Comparison of ENCODE assay signal across 27 cellular contexts in genomic region chr2:126513033-126513432, GRCh38.
DNase-seq lines count a peak whose midpoint lies in the region; ATAC-seq and TF ChIP-seq lines count a peak whose summit lies in the region.
"Had no signal": no experiment of that assay in that cellular context is flagged by ENCODE, and none has a peak within 500 bp of the region (broad histone marks: within the 10 kb centered on the region; RNA-seq: fewer than 3 reads in every experiment).

No MANE protein-coding gene starts in this region.

- POLR2A ChIA-PET in OCI-LY7 (lab: Charles Lee) = no interaction called here

- H4K20me1 ChIP-seq in OCI-LY7 (ENCODE audit: insufficient read depth, low read length) = no peaks in the 10 kb centered on the region

- CTCF ChIA-PET in OCI-LY7 (lab: Charles Lee; ENCODE audit: unreplicated experiment) = no interaction called here

- DNase-seq in EH (ENCODE audit: low read depth) (peak; percentile 37), M059J (ENCODE audit: low read depth) (peak; percentile 25), dermis blood vessel endothelial cell (peak; percentile 59), lung microvascular endothelial cell (ENCODE audit: low read depth in 2 of 2) (peak; percentile 16 to 24), NCI-H345 (lab: John Stamatoyannopoulos, UW) (no peak), OCI-LY7 (ENCODE audit: low spot score) (no peak), cortex of kidney (lab: John Stamatoyannopoulos, UW) (no peak)
- DNase-seq: activated CD4-positive, alpha-beta T cell treated with anti-CD3 and anti-CD28 coated beads, Interleukin-2, amount 50 U/mL, for 4 hours; activated CD8-positive, alpha-beta memory T cell treated with anti-CD3 and anti-CD28 coated beads, Interleukin-2, amount 50 U/mL, for 48 hours; activated gamma-delta T cell treated with Interleukin-2 at 50 U/mL for 16 hours; adrenal gland; DMS 273 treated with DMSO at 0.1 percent for 48 hours; foreskin melanocyte; hypothalamus; kidney; MM.1S; naive thymus-derived CD4-positive, alpha-beta T cell; NCI-H2171 treated with DMSO at 0.1 percent for 48 hours; NCI-H774; ovary; right lobe of liver; stimulated activated CD4-positive, alpha-beta T cell treated with anti-CD3 and anti-CD28 coated beads, Interleukin-15, amount 100 ng/mL, for 24 hours; T-helper 2 cell had no signal

- no peaks in the 10 kb centered on the region for H3K4me1 ChIP-seq in OCI-LY7 (ENCODE audit: insufficient read depth, low read length, poor library complexity, severe bottlenecking)
- H3K4me1 ChIP-seq: adrenal gland, right lobe of liver had no signal

- no TSS peak for BruUV-seq in OCI-LY7 (replicated peaks; lab: Mats Ljungman, UMichigan)

- no peak overlapping the region for H2AFZ ChIP-seq in OCI-LY7 (ENCODE audit: low read length)

- TF ChIP-seq CTCF in OCI-LY7 (conservative IDR thresholded peaks at IDR 0.05; ENCODE audit: low read length) = no peak

- H3K4me2 ChIP-seq in OCI-LY7 (ENCODE audit: low read length) = no peak overlapping the region

- no peak overlapping the region for H3K27ac ChIP-seq in OCI-LY7 (ENCODE audit: low read depth, low read length, poor library complexity, severe bottlenecking)
- H3K27ac ChIP-seq: adrenal gland, ovary, right lobe of liver, thoracic aorta had no signal

- no peaks in the 10 kb centered on the region for H3K9me2 ChIP-seq in OCI-LY7 (ENCODE audit: insufficient read depth, low read length)

- ATAC-seq in HG03354 (IDR thresholded peaks at IDR 0.05; ENCODE audit: poor library complexity, severe bottlenecking, unreplicated experiment) = no peak
- ATAC-seq: HCT116; naive thymus-derived CD4-positive, alpha-beta T cell; right lobe of liver; WTC11 had no signal

- intact Hi-C loops in OCI-LY7 (cut with micrococcal nuclease; ENCODE audit: unreplicated experiment) = no loop called here

- H3K36me3 ChIP-seq in OCI-LY7 (ENCODE audit: insufficient read depth, low read length) = no peaks in the 10 kb centered on the region
- H3K36me3 ChIP-seq: adrenal gland, ovary, right lobe of liver, thoracic aorta had no signal

- no peaks in the 10 kb centered on the region for H3K9me3 ChIP-seq in OCI-LY7 (ENCODE audit: low read length)
- H3K9me3 ChIP-seq: adrenal gland, ovary, right lobe of liver, thoracic aorta had no signal

- no peak overlapping the region for H3K4me3 ChIP-seq in OCI-LY7 (ENCODE audit: low read depth, low read length, poor library complexity, severe bottlenecking)
- H3K4me3 ChIP-seq: adrenal gland, ovary, right lobe of liver, thoracic aorta had no signal

- H3K79me2 ChIP-seq in OCI-LY7 (ENCODE audit: insufficient read depth, low read depth, low read length) = no peaks in the 10 kb centered on the region

Comparison
In these comparisons a context has a peak if more than half of its experiments do, and no peak if none do; other contexts are left out.
1. DNase-seq: peak in EH (single experiment), M059J (single experiment), dermis blood vessel endothelial cell (single experiment) and lung microvascular endothelial cell (2 of 2); none in NCI-H345 (single experiment), OCI-LY7 (single experiment) and cortex of kidney (single experiment).